ENCODE assay signal across 8 cellular contexts in genomic region chr5:109022056-109022455, GRCh38.
"Had no signal": no experiment of that assay in that cellular context is flagged by ENCODE, and none has a peak within 500 bp of the region (broad histone marks: within the 10 kb centered on the region; RNA-seq: fewer than 3 reads in every experiment).

No MANE protein-coding gene starts in this region.

- ATAC-seq: HepG2, K562 had no signal

- H3K4me3 Mint-ChIP-seq: IgD-negative memory B cell had no signal

- DNase-seq: IMR-90, KBM-7, KG1 had no signal

- H3K27me3 Mint-ChIP-seq: IgD-negative memory B cell had no signal

- H3K4me3 ChIP-seq: K562 had no signal

- H3K27ac Mint-ChIP-seq: IgD-negative memory B cell had no signal

- H3K4me1 Mint-ChIP-seq: IgD-negative memory B cell had no signal

- H3K27ac ChIP-seq: HL-60, KMS-11 had no signal
